Comparison of ENCODE assay signal across 13 cellular contexts in genomic region chr7:117809958-117810357, GRCh38.
A peak's percentile ranks its signal among the peaks of the same experiment; 100 is the strongest.
DNase-seq lines count a peak whose midpoint lies in the region; ATAC-seq, FAIRE-seq and TF ChIP-seq lines count a peak whose summit lies in the region.
"Had no signal": no experiment of that assay in that cellular context is flagged by ENCODE, and none has a peak within 500 bp of the region (broad histone marks: within the 10 kb centered on the region; RNA-seq: fewer than 3 reads in every experiment).

No MANE protein-coding gene starts in this region.

- 39 to 53% (median 47%) methylated on average over 3 of the region's 3 CpGs for WGBS in heart left ventricle, 4 donors
- WGBS in pancreas, 2 donors, result 33% methylated on average over 3 of the region's 3 CpGs

- intact Hi-C loops in heart left ventricle (cut with DNase I), result loop anchor here in 1 of 10 donors (10.0 kb wide), 1 partner anchor 65 kb away; the partner anchor contains the start of gene CTTNBP2
- intact Hi-C loops in pancreas (cut with DNase I), result no loop called here

- TF ChIP-seq CTCF in GM20000 (IDR thresholded peaks at IDR 0.05; ENCODE audit: extremely low read depth, missing control alignments) (no peak), MM.1S (IDR thresholded peaks at IDR 0.05; ENCODE audit: low read length) (no peak), heart left ventricle (IDR thresholded peaks at IDR 0.05) (no peak), pancreas (IDR thresholded peaks at IDR 0.05) (no peak)

- H3F3A ChIP-seq in MM.1S (ENCODE audit: insufficient read depth, low read length), result peaks cover 5% of the 10 kb centered on the region; the same call in 1 of the 2 replicates

- H3K4me2 ChIP-seq in MM.1S (ENCODE audit: low read depth, low read length), result no peak overlapping the region

- H3K4me3 ChIP-seq in MM.1S (ENCODE audit: low read length) (no peak overlapping the region), heart left ventricle (no peak overlapping the region), pancreas (no peak overlapping the region)
- H3K4me3 ChIP-seq: lower lobe of right lung had no signal

- no peaks in the 10 kb centered on the region for H3K79me2 ChIP-seq in MM.1S (ENCODE audit: low read length)

- H3K9me2 ChIP-seq in MM.1S (replicated peaks; ENCODE audit: insufficient read depth, low read length), result no peaks in the 10 kb centered on the region

- H4K20me1 ChIP-seq in MM.1S (ENCODE audit: insufficient read depth, low read length), result no peaks in the 10 kb centered on the region

- H3K4me1 ChIP-seq in MM.1S (ENCODE audit: low read length) (peaks cover 11% of the 10 kb centered on the region), heart left ventricle (peaks cover 0 to 25% (median 19%) of the 10 kb centered on the region in 12 donors), pancreas (peaks cover 9 to 30% (median 27%) of the 10 kb centered on the region in 3 donors)
- H3K4me1 ChIP-seq: lower lobe of right lung had no signal

- H3K27ac ChIP-seq in MM.1S (ENCODE audit: low read length), result no peak overlapping the region
- H3K27ac ChIP-seq in heart left ventricle, result no peak overlapping the region
- H3K27ac ChIP-seq in pancreas, result no peak overlapping the region
- H3K27ac ChIP-seq: lower lobe of right lung had no signal

- H3K27me3 ChIP-seq in MM.1S (replicated peaks; ENCODE audit: insufficient read depth, low read length) (no peaks in the 10 kb centered on the region), heart left ventricle (no peaks in the 10 kb centered on the region), pancreas (no peaks in the 10 kb centered on the region)

- H3K36me3 ChIP-seq in MM.1S (replicated peaks; ENCODE audit: insufficient read depth, low read length), result no peaks in the 10 kb centered on the region
- H3K36me3 ChIP-seq in heart left ventricle, result no peaks in the 10 kb centered on the region
- no peaks in the 10 kb centered on the region for H3K36me3 ChIP-seq in pancreas
- H3K36me3 ChIP-seq: lower lobe of right lung had no signal

- no peak overlapping the region for H3K9ac ChIP-seq in MM.1S (ENCODE audit: low read length)

- FAIRE-seq in pancreas (lab: Jason Lieb, UNC), result no peak

- H2AFZ ChIP-seq in MM.1S (ENCODE audit: low read length), result no peak overlapping the region

- TF ChIP-seq POLR2A in heart left ventricle (IDR thresholded peaks at IDR 0.05), result no peak

- DNase-seq in GM20000 (ENCODE audit: low spot score), result peak; percentile 7
- peak; percentile 71 for DNase-seq in MM.1S
- DNase-seq in heart left ventricle, result peak in 2 of 5 donors; percentile 21 to 47
- peak in 2 of 6 donors; percentile 33 to 56 for DNase-seq in pancreas
- DNase-seq in C1 segment of cervical spinal cord (lab: John Stamatoyannopoulos, UW), result no peak
- DNase-seq in AG08395 (ENCODE audit: low spot score), result no peak
- DNase-seq: activated CD4-positive, CD25-positive, alpha-beta regulatory T cell treated with anti-CD3 and anti-CD28 coated beads, Interleukin-2, amount 50 U/mL, for 72 hours; activated naive CD8-positive, alpha-beta T cell treated with anti-CD3 and anti-CD28 coated beads, Interleukin-2, amount 50 U/mL, for 24 hours; activated T-cell treated with anti-CD3 and anti-CD28 coated beads, Interleukin-2, amount 50 U/mL, for 24 hours; CD4-positive, alpha-beta memory T cell; lower lobe of right lung; NCI-H1694 had no signal

- H3K9me3 ChIP-seq in MM.1S (replicated peaks; ENCODE audit: insufficient read depth, low read length) (no peaks in the 10 kb centered on the region), heart left ventricle (no peaks in the 10 kb centered on the region), pancreas (no peaks in the 10 kb centered on the region)
- H3K9me3 ChIP-seq: lower lobe of right lung had no signal

- ATAC-seq in heart left ventricle (peak in 3 of 4 donors; percentile 76 to 87 (median 78)), pancreas (peak; percentile 62 to 79 (median 78)), GM21529 (IDR thresholded peaks at IDR 0.05; ENCODE audit: unreplicated experiment) (no peak)
- ATAC-seq: activated naive CD8-positive, alpha-beta T cell treated with anti-CD3 and anti-CD28 coated beads, Interleukin-2, amount 50 U/mL, for 24 hours; lower lobe of right lung had no signal

Comparison
In these comparisons a context has a peak if more than half of its experiments do, and no peak if none do; other contexts are left out.
1. DNase-seq: peak in GM20000 (single experiment) and MM.1S (single experiment); none in C1 segment of cervical spinal cord (0 of 14) and AG08395 (single experiment).